Comparison of ENCODE assay signal across 9 cellular contexts in the genomic region with DNA sequence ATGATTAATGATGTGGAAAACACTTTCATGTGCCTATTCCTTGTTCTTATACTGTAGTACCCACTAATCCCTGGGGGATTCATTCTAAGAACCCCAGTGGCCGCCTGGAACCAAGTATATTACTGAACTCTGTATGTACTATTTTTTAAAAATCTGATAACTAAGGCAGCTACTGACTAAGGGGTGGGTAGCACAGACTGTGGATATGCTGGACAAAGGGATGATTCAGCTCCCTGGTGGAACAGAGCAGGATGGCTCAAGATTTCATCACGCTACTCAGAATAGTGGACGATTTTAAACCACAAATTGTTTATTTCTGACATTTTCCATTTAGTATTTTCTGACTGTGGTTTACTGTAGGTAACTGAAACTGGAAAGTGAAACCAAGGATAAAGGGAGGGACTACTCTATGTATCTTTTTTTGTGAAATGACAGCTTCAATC. TPM values are rescaled to one million over a fixed set of nuclear protein-coding genes. Genes with fewer than 3 reads are reported as not detected.
DNase-seq lines count a peak whose midpoint lies in the region; ATAC-seq lines count a peak whose summit lies in the region.
"Had no signal": no experiment of that assay in that cellular context is flagged by ENCODE, and none has a peak within 500 bp of the region (broad histone marks: within the 10 kb centered on the region; RNA-seq: fewer than 3 reads in every experiment).

No MANE protein-coding gene starts in this region.

- peak overlapping the region in 4 of 8 donors; percentile 12 to 73 (median 48) for H3K27ac Mint-ChIP-seq in CD8-positive, alpha-beta memory T cell

- H3K27me3 ChIP-seq in CD8-positive, alpha-beta memory T cell (ENCODE audit: insufficient read depth, low read length, poor library complexity, severe bottlenecking), result no peaks in the 10 kb centered on the region

- ATAC-seq in activated T-cell treated with anti-CD3 and anti-CD28 coated beads, Interleukin-2, amount 50 U/mL, for 4 hours, result peak; percentile 76 to 77

- POLR2A ChIA-PET in CD8-positive, alpha-beta memory T cell (lab: Charles Lee), result no interaction called here

- CTCF ChIA-PET in CD8-positive, alpha-beta memory T cell (lab: Charles Lee), result no interaction called here

- no peaks in the 10 kb centered on the region for H3K9me3 ChIP-seq in CD8-positive, alpha-beta memory T cell (ENCODE audit: low read length)

- peaks cover 34 to 47% (median 42%) of the 10 kb centered on the region in 3 donors for H3K4me1 Mint-ChIP-seq in CD8-positive, alpha-beta memory T cell
- H3K4me1 Mint-ChIP-seq in activated T-cell treated with anti-CD3 and anti-CD28 coated beads, Interleukin-2, amount 50 U/mL, for 4 hours (ENCODE audit: low read depth), result peaks cover 37% of the 10 kb centered on the region

- H3K9me3 Mint-ChIP-seq in CD8-positive, alpha-beta memory T cell, result peaks cover 3 to 17% (median 5%) of the 10 kb centered on the region in 5 donors
- peaks cover 18% of the 10 kb centered on the region for H3K9me3 Mint-ChIP-seq in activated T-cell treated with anti-CD3 and anti-CD28 coated beads, Interleukin-2, amount 50 U/mL, for 4 hours

- DNase-seq in CD8-positive, alpha-beta memory T cell, result no peak
- DNase-seq in LHCN-M2 (ENCODE audit: low read depth) (peak; percentile 97), kidney tubule cell (ENCODE audit: low spot score) (peak; percentile 78), iPS-NIHi7 (ENCODE audit: extremely low spot score) (no peak), occipital lobe (lab: John Stamatoyannopoulos, UW) (no peak), hippocampal formation (lab: John Stamatoyannopoulos, UW) (no peak)
- DNase-seq in activated T-cell treated with anti-CD3 and anti-CD28 coated beads, Interleukin-2, amount 50 U/mL, for 4 hours, result no peak
- no peak for DNase-seq in stimulated activated naive CD4-positive, alpha-beta T cell (lab: John Stamatoyannopoulos, UW)
- DNase-seq: NCI-H446 had no signal

- peaks cover 27% of the 10 kb centered on the region for H3K4me1 ChIP-seq in CD8-positive, alpha-beta memory T cell (ENCODE audit: insufficient read depth, low read length)

- peaks cover 0 to 6% (median 6%) of the 10 kb centered on the region in 3 donors for H3K36me3 Mint-ChIP-seq in CD8-positive, alpha-beta memory T cell
- no peaks in the 10 kb centered on the region for H3K36me3 Mint-ChIP-seq in activated T-cell treated with anti-CD3 and anti-CD28 coated beads, Interleukin-2, amount 50 U/mL, for 4 hours (ENCODE audit: insufficient read depth)

- no peaks in the 10 kb centered on the region for H3K27me3 Mint-ChIP-seq in CD8-positive, alpha-beta memory T cell
- H3K27me3 Mint-ChIP-seq in activated T-cell treated with anti-CD3 and anti-CD28 coated beads, Interleukin-2, amount 50 U/mL, for 4 hours (ENCODE audit: low read depth), result no peaks in the 10 kb centered on the region

- H3K36me3 ChIP-seq in CD8-positive, alpha-beta memory T cell (ENCODE audit: insufficient read depth, low read length), result no peaks in the 10 kb centered on the region

- peak overlapping the region in 4 of 7 donors; percentile 23 to 74 (median 64) for H3K4me3 Mint-ChIP-seq in CD8-positive, alpha-beta memory T cell
- no peak overlapping the region for H3K4me3 Mint-ChIP-seq in activated T-cell treated with anti-CD3 and anti-CD28 coated beads, Interleukin-2, amount 50 U/mL, for 4 hours

- H3K4me3 ChIP-seq in CD8-positive, alpha-beta memory T cell (ENCODE audit: low read length), result no peak overlapping the region

- H3K27ac ChIP-seq in CD8-positive, alpha-beta memory T cell (ENCODE audit: low read depth, low read length), result no peak overlapping the region

RNA-seq across cellular contexts. Expression of gene CDC42EP3, which starts 41.8 kb away (rescaled TPM):
- total RNA-seq in CD8-positive, alpha-beta memory T cell, result 10 to 100 TPM; 37.1 to 39.1 TPM
- polyA plus RNA-seq in CD8-positive, alpha-beta memory T cell, result 141 TPM
- total RNA-seq in LHCN-M2 (2014; rRNA removed), result 230 and 308 TPM in 2 replicates
- 222 TPM for polyA plus RNA-seq in LHCN-M2 (2012)
- total RNA-seq in activated T-cell treated with anti-CD3 and anti-CD28 coated beads, Interleukin-2, amount 50 U/mL, for 4 hours, result 10 to 100 TPM; 31.6 to 58.1 (median 39.4) TPM
- total RNA-seq in occipital lobe, result 25.3 TPM

Comparison
In these comparisons a context has a peak if more than half of its experiments do, and no peak if none do; other contexts are left out.
1. DNase-seq: peak in LHCN-M2 (single experiment) and kidney tubule cell (single experiment); none in CD8-positive, alpha-beta memory T cell (0 of 5), activated T-cell treated with anti-CD3 and anti-CD28 coated beads, Interleukin-2, amount 50 U/mL, for 4 hours (single experiment), iPS-NIHi7 (single experiment), occipital lobe (single experiment), stimulated activated naive CD4-positive, alpha-beta T cell (0 of 6) and hippocampal formation (0 of 2).